In genomic region chr13:90787007-90787406, GRCh38 we compare ENCODE assay signal across 15 cellular contexts.
DNase-seq lines count a peak whose midpoint lies in the region; ATAC-seq and TF ChIP-seq lines count a peak whose summit lies in the region.
"Had no signal": no experiment of that assay in that cellular context is flagged by ENCODE, and none has a peak within 500 bp of the region (broad histone marks: within the 10 kb centered on the region; RNA-seq: fewer than 3 reads in every experiment).

No MANE protein-coding gene starts in this region.

- no peak overlapping the region for H3K4me3 ChIP-seq in choroid plexus epithelial cell (ENCODE audit: low read depth, low read length)
- H3K4me3 ChIP-seq: BLaER1 treated with 17β-estradiol and CSF1 and Interleukin-3, amounts not matched to agents 10 nM and 100 nM had no signal

- H3K27me3 Mint-ChIP-seq in T-cell: no peaks in the 10 kb centered on the region
- H3K27me3 Mint-ChIP-seq: B cell had no signal

- DNase-seq in EL (peak; percentile 6), OCI-M1 (lab: John Stamatoyannopoulos, UW) (peak; percentile 46), astrocyte of the hippocampus (ENCODE audit: low read depth, low spot score) (peak; percentile 7), choroid plexus epithelial cell (ENCODE audit: low read depth) (peak; percentile 15), T-cell (no peak), NCI-H2107 treated with DMSO at 0.1 percent for 48 hours (lab: John Stamatoyannopoulos, UW; ENCODE audit: unreplicated experiment) (no peak)
- DNase-seq: 8988T; Calu3; CD8-positive, alpha-beta T cell; DMS79 treated with DMSO at 0.1 percent for 48 hours; H9 had no signal

- ATAC-seq in T-cell (replicated peaks in 1 of 4) (no peak), GM18873 (IDR thresholded peaks at IDR 0.05; ENCODE audit: low FRiP score, unreplicated experiment) (no peak), HG03571 (IDR thresholded peaks at IDR 0.05; ENCODE audit: unreplicated experiment) (no peak)
- ATAC-seq: CD8-positive, alpha-beta T cell had no signal

- CTCF ChIA-PET in T-cell (lab: Charles Lee): no interaction called here

- TF ChIP-seq CTCF in choroid plexus epithelial cell (conservative IDR thresholded peaks at IDR 0.05; ENCODE audit: low read depth, low read length): no peak

- H3K9me3 Mint-ChIP-seq in T-cell: peaks cover 0 to 10% (median 2%) of the 10 kb centered on the region in 3 donors

- H3K36me3 Mint-ChIP-seq in T-cell: no peaks in the 10 kb centered on the region
- H3K36me3 Mint-ChIP-seq: CD8-positive, alpha-beta T cell had no signal

- H3K4me3 Mint-ChIP-seq in T-cell: no peak overlapping the region
- H3K4me3 Mint-ChIP-seq: B cell; CD8-positive, alpha-beta T cell; H9 had no signal

- H3K27ac Mint-ChIP-seq in T-cell: no peak overlapping the region
- H3K27ac Mint-ChIP-seq: B cell; CD8-positive, alpha-beta T cell; H9 had no signal

- POLR2A ChIA-PET in T-cell (lab: Charles Lee): no interaction called here

- no peaks in the 10 kb centered on the region for H3K4me1 Mint-ChIP-seq in T-cell
- H3K4me1 Mint-ChIP-seq: B cell had no signal

Comparison
In these comparisons a context has a peak if more than half of its experiments do, and no peak if none do; other contexts are left out.
1. DNase-seq: peak in EL (single experiment), OCI-M1 (single experiment), astrocyte of the hippocampus (single experiment) and choroid plexus epithelial cell (single experiment); none in T-cell (0 of 34) and NCI-H2107 treated with DMSO at 0.1 percent for 48 hours (single experiment).